ENCODE assay signal across 11 cellular contexts in the genomic region with DNA sequence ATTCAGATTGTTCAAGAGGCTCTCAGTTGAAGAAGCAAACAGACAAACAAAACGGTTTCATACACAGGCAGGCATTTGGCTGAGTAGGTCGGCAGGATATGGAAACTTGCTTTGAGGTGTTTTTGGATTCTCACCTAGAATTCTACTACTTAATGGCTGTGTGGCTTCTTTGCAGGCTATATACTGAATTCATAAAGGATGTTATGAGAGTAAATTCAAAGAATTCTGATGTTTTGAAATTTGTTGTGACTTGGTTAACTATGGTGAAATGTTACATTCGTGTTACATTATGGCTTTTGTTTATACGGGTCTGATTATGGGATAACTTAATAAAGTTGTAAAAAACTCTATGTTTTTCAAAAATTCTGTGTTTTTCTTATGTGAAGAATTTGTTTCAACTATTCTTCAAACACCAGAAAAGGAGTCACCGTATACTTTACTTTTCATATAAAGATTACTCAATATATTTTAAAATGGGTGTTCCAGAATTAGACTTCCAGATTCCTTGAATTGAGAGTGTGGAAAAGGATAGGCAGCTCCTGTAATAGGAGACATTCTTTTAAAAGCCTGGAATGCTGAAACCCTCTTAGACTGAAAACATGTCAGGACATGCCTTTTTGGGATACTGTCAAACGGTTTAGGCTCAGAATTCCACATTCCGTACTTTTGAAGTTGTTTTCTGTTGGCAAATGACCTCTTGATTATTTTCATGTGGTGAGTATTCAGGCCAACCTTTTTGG. TPM values are rescaled to one million over a fixed set of nuclear protein-coding genes. Genes with fewer than 3 reads are reported as not detected.
DNase-seq lines count a peak whose midpoint lies in the region; FAIRE-seq and TF ChIP-seq lines count a peak whose summit lies in the region.
"Had no signal": no experiment of that assay in that cellular context is flagged by ENCODE, and none has a peak within 500 bp of the region (broad histone marks: within the 10 kb centered on the region; RNA-seq: fewer than 3 reads in every experiment).

No MANE protein-coding gene starts in this region.

- no peaks in the 10 kb centered on the region for H3K9me3 ChIP-seq in iPS-18a (ENCODE audit: control insufficient read depth, low read depth, low read length)
- H3K9me3 ChIP-seq in thyroid gland = no peaks in the 10 kb centered on the region
- no peaks in the 10 kb centered on the region for H3K9me3 ChIP-seq in CD4-positive, alpha-beta memory T cell (ENCODE audit: control insufficient read depth in 1 of 2, low read length in 2 of 2)
- H3K9me3 ChIP-seq: mucosa of descending colon had no signal

- peak overlapping the region; percentile 5 for H3K27ac ChIP-seq in iPS-18a (ENCODE audit: low read length)
- H3K27ac ChIP-seq in thyroid gland = peak overlapping the region; percentile 50 to 71 (median 53)
- no peak overlapping the region for H3K27ac ChIP-seq in CD4-positive, alpha-beta memory T cell (ENCODE audit: low read depth, low read length)

- POLR2A ChIA-PET in CD4-positive, alpha-beta memory T cell (lab: Charles Lee; ENCODE audit: partially characterized antibody) = no interaction called here

- H3K4me3 ChIP-seq in iPS-18a (ENCODE audit: low read length) (no peak overlapping the region), thyroid gland (replicated peaks in 1 of 3) (no peak overlapping the region)
- no peak overlapping the region for H3K4me3 ChIP-seq in CD4-positive, alpha-beta memory T cell (ENCODE audit: low read length in 2 of 2)
- H3K4me3 ChIP-seq: mucosa of descending colon had no signal

- H3K27ac Mint-ChIP-seq in CD4-positive, alpha-beta memory T cell = no peak overlapping the region
- H3K27ac Mint-ChIP-seq: T-helper 1 cell treated with Interleukin-12 subunit alpha and Interleukin-12 subunit beta and Interleukin-4 antibody, amounts not matched to agents 30 μg/mL and 1 μg/mL, for 36 hours had no signal

- H3K9me3 Mint-ChIP-seq in CD4-positive, alpha-beta memory T cell = no peaks in the 10 kb centered on the region
- H3K9me3 Mint-ChIP-seq: T-helper 1 cell treated with Interleukin-12 subunit alpha and Interleukin-12 subunit beta and Interleukin-4 antibody, amounts not matched to agents 30 μg/mL and 1 μg/mL, for 36 hours had no signal

- peak; percentile 15 to 57 (median 33) for DNase-seq in NCI-H1417 (lab: John Stamatoyannopoulos, UW)
- no peak for DNase-seq in NCI-H1417 treated with DMSO at 0.1 percent for 48 hours (lab: John Stamatoyannopoulos, UW)
- DNase-seq in thyroid gland = no peak
- DNase-seq in CD4-positive, alpha-beta memory T cell = no peak
- no peak for DNase-seq in UCSD-AML1 (lab: John Stamatoyannopoulos, UW; ENCODE audit: unreplicated experiment)
- DNase-seq in activated CD4-positive, alpha-beta T cell treated with anti-CD3 and anti-CD28 coated beads for 4 hours = no peak
- DNase-seq: mucosa of descending colon; stimulated activated naive CD4-positive, alpha-beta T cell had no signal

- no peaks in the 10 kb centered on the region for H3K27me3 ChIP-seq in iPS-18a (ENCODE audit: control insufficient read depth, insufficient read depth, low read length)
- H3K27me3 ChIP-seq in thyroid gland = no peaks in the 10 kb centered on the region
- no peaks in the 10 kb centered on the region for H3K27me3 ChIP-seq in CD4-positive, alpha-beta memory T cell (ENCODE audit: insufficient read depth, low read length)

- TF ChIP-seq CTCF in thyroid gland (IDR thresholded peaks at IDR 0.05) = no peak

- H3K4me1 ChIP-seq in iPS-18a (ENCODE audit: control insufficient read depth, low read depth, low read length) = peaks cover 26% of the 10 kb centered on the region
- H3K4me1 ChIP-seq in thyroid gland = peaks cover 30 to 54% of the 10 kb centered on the region in 2 donors
- H3K4me1 ChIP-seq in CD4-positive, alpha-beta memory T cell (ENCODE audit: insufficient read depth, low read length) = peaks cover 13% of the 10 kb centered on the region

- TF ChIP-seq POLR2A in thyroid gland (IDR thresholded peaks at IDR 0.05) = no peak

- H3K4me3 Mint-ChIP-seq in CD4-positive, alpha-beta memory T cell = no peak overlapping the region
- H3K4me3 Mint-ChIP-seq: T-helper 1 cell treated with Interleukin-12 subunit alpha and Interleukin-12 subunit beta and Interleukin-4 antibody, amounts not matched to agents 30 μg/mL and 1 μg/mL, for 36 hours had no signal

- H3K36me3 ChIP-seq in iPS-18a (ENCODE audit: control insufficient read depth, low read depth, low read length) (no peaks in the 10 kb centered on the region), thyroid gland (no peaks in the 10 kb centered on the region)
- H3K36me3 ChIP-seq in CD4-positive, alpha-beta memory T cell (ENCODE audit: insufficient read depth, low read length) = no peaks in the 10 kb centered on the region

- intact Hi-C loops in thyroid gland (cut with DNase I) = loop anchor here (10.0 kb wide), 1 partner anchor 367 kb away; no protein-coding TSS in a partner anchor
- intact Hi-C loops in CD4-positive, alpha-beta memory T cell (cut with micrococcal nuclease) = no loop called here

- peaks cover 7 to 10% (median 8%) of the 10 kb centered on the region in 4 donors for H3K4me1 Mint-ChIP-seq in CD4-positive, alpha-beta memory T cell

- peak; percentile 99 for FAIRE-seq in TTC549 (lab: Jason Lieb, UNC)

- no peak overlapping the region for H3K9ac ChIP-seq in iPS-18a (ENCODE audit: low read length)

- 61 to 65% methylated on average over 7 of the region's 7 CpGs for WGBS in thyroid gland, 2 donors

- CTCF ChIA-PET in CD4-positive, alpha-beta memory T cell (lab: Charles Lee; ENCODE audit: partially characterized antibody) = no interaction called here

- no peaks in the 10 kb centered on the region for H3K36me3 Mint-ChIP-seq in CD4-positive, alpha-beta memory T cell

- H3K27me3 Mint-ChIP-seq in CD4-positive, alpha-beta memory T cell = no peaks in the 10 kb centered on the region

RNA-seq across cellular contexts. Expression of a gene that starts 8.2 kb away (rescaled TPM):
- total RNA-seq in thyroid gland = 100 to 1,000 TPM; 106 to 125 (median 115) TPM
- 100 to 1,000 TPM; 162 to 164 TPM for total RNA-seq in CD4-positive, alpha-beta memory T cell
- 10 to 100 TPM; 23.9 to 43.0 TPM for polyA plus RNA-seq in CD4-positive, alpha-beta memory T cell

Comparison
In these comparisons a context has a peak if more than half of its experiments do, and no peak if none do; other contexts are left out.
1. DNase-seq: peak in NCI-H1417 (3 of 3); none in NCI-H1417 treated with DMSO at 0.1 percent for 48 hours (single experiment), thyroid gland (0 of 2), CD4-positive, alpha-beta memory T cell (0 of 5), UCSD-AML1 (single experiment) and activated CD4-positive, alpha-beta T cell treated with anti-CD3 and anti-CD28 coated beads for 4 hours (0 of 2).